ENCODE assay signal across 10 cellular contexts in genomic region chr6:36913082-36913481, GRCh38. TPM values are rescaled to one million over a fixed set of nuclear protein-coding genes. Genes with fewer than 3 reads are reported as not detected.
DNase-seq lines count a peak whose midpoint lies in the region; ATAC-seq and TF ChIP-seq lines count a peak whose summit lies in the region.
"Had no signal": no experiment of that assay in that cellular context is flagged by ENCODE, and none has a peak within 500 bp of the region (broad histone marks: within the 10 kb centered on the region; RNA-seq: fewer than 3 reads in every experiment).

No MANE protein-coding gene starts in this region.

- H2AFZ ChIP-seq in mammary epithelial cell (ENCODE audit: low read depth, low read length) (no peak overlapping the region), smooth muscle cell (ENCODE audit: low read depth) (no peak overlapping the region)

- peaks cover 7% of the 10 kb centered on the region for H4K20me1 ChIP-seq in mammary epithelial cell (ENCODE audit: insufficient read depth, low read length)
- H4K20me1 ChIP-seq in smooth muscle cell (ENCODE audit: low read depth) = peaks cover 38% of the 10 kb centered on the region

- H3F3A ChIP-seq in smooth muscle cell (ENCODE audit: low read depth) = peaks cover 30% of the 10 kb centered on the region

- H3K4me1 ChIP-seq in mammary epithelial cell (ENCODE audit: insufficient read depth, low read length) = peaks cover 28% of the 10 kb centered on the region
- H3K4me1 ChIP-seq in smooth muscle cell (ENCODE audit: low read depth) = peaks cover 26% of the 10 kb centered on the region
- H3K4me1 ChIP-seq in gastroesophageal sphincter = peaks cover 0 to 29% (median 6%) of the 10 kb centered on the region in 3 donors

- ATAC-seq in GM19351 (IDR thresholded peaks at IDR 0.05; ENCODE audit: unreplicated experiment) (peak; percentile 16), gastroesophageal sphincter (no peak)

- intact Hi-C loops in mammary epithelial cell (cut with micrococcal nuclease) = no loop called here

- CTCF ChIA-PET in mammary epithelial cell (lab: Charles Lee; ENCODE audit: low non-redundant PET) = no interaction called here

- in situ Hi-C loops in mammary epithelial cell (cut with MboI; ENCODE audit: low sequenced_read_pairs in 2 of 2) = no loop called here

- H3K36me3 ChIP-seq in KOPT-K1 (ENCODE audit: insufficient read depth, low read length) (peaks cover 43% of the 10 kb centered on the region), mammary epithelial cell (ENCODE audit: insufficient read depth, low read length) (peaks cover 2% of the 10 kb centered on the region), smooth muscle cell (ENCODE audit: low read depth) (no peaks in the 10 kb centered on the region), gastroesophageal sphincter (peaks cover 0 to 84% of the 10 kb centered on the region in 2 donors)

- DNase-seq in mammary epithelial cell = no peak
- DNase-seq in smooth muscle cell (lab: John Stamatoyannopoulos, UW; ENCODE audit: unreplicated experiment) = no peak
- DNase-seq in NAMALWA (ENCODE audit: low spot score) = no peak
- no peak for DNase-seq in stimulated activated CD4-positive, alpha-beta T cell treated with anti-CD3 and anti-CD28 coated beads, Interleukin-1b, Interleukin-23, amount 100 ng/mL, for 48 hours
- DNase-seq: left cardiac atrium, NCI-H524 had no signal

- no peak overlapping the region for H3K4me3 ChIP-seq in mammary epithelial cell (replicated peaks in 1 of 3; ENCODE audit: insufficient read depth in 1 of 3, low read depth in 2 of 3, low read length in 3 of 3)
- no peak overlapping the region for H3K4me3 ChIP-seq in smooth muscle cell
- H3K4me3 ChIP-seq in gastroesophageal sphincter = no peak overlapping the region

- H3K9me3 ChIP-seq in KOPT-K1 (ENCODE audit: insufficient read depth, low read length, poor library complexity, severe bottlenecking) (no peaks in the 10 kb centered on the region), mammary epithelial cell (replicated peaks; ENCODE audit: insufficient read depth, low read length) (no peaks in the 10 kb centered on the region), smooth muscle cell (replicated peaks; ENCODE audit: low read depth) (no peaks in the 10 kb centered on the region), gastroesophageal sphincter (no peaks in the 10 kb centered on the region)

- TF ChIP-seq CTCF in mammary epithelial cell (conservative IDR thresholded peaks at IDR 0.05 in 1 of 2, IDR thresholded peaks at IDR 0.05 in 1 of 2; ENCODE audit: extremely low read depth in 1 of 2, insufficient read depth in 1 of 2, low read depth in 1 of 2, low read length in 2 of 2) (no peak), smooth muscle cell (IDR thresholded peaks at IDR 0.05; ENCODE audit: borderline replicate concordance, insufficient read depth, poor library complexity, severe bottlenecking) (no peak), gastroesophageal sphincter (IDR thresholded peaks at IDR 0.05) (no peak)

- H3K27me3 ChIP-seq in mammary epithelial cell (ENCODE audit: insufficient read depth, low read length) (no peaks in the 10 kb centered on the region), smooth muscle cell (ENCODE audit: low read depth) (no peaks in the 10 kb centered on the region), gastroesophageal sphincter (no peaks in the 10 kb centered on the region)

- WGBS in mammary epithelial cell (ENCODE audit: low coverage, missing lambda C conversion rate) = 53% methylated on average over 3 of the region's 4 CpGs
- WGBS in smooth muscle cell (ENCODE audit: low lambda C conversion rate) = 68% methylated on average over 4 of the region's 4 CpGs
- WGBS in gastroesophageal sphincter (ENCODE audit: low coverage in 1 of 2), 2 donors = 85% methylated on average over 4 of the region's 4 CpGs; no CpG with 5 or more reads in 1 of the 2 donors

- H3K27ac ChIP-seq in KOPT-K1 (ENCODE audit: low read depth, low read length, poor library complexity, severe bottlenecking) (peak overlapping the region; percentile 100), mammary epithelial cell (ENCODE audit: insufficient read depth, low read depth, low read length) (no peak overlapping the region), smooth muscle cell (ENCODE audit: low read depth) (peak overlapping the region; percentile 84), gastroesophageal sphincter (no peak overlapping the region)

- dilution Hi-C loops in mammary epithelial cell (cut with HindIII; ENCODE audit: low sequenced_read_pairs) = no loop called here

- H3K79me2 ChIP-seq in mammary epithelial cell (ENCODE audit: insufficient read depth, low read length) (no peaks in the 10 kb centered on the region), smooth muscle cell (ENCODE audit: low read depth) (no peaks in the 10 kb centered on the region)

- no peak for TF ChIP-seq POLR2A in gastroesophageal sphincter (IDR thresholded peaks at IDR 0.05)

- TF ChIP-seq EP300 in gastroesophageal sphincter (IDR thresholded peaks at IDR 0.05) = no peak

- H3K9ac ChIP-seq in mammary epithelial cell (ENCODE audit: insufficient read depth, low read length) = no peak overlapping the region
- peak overlapping the region; percentile 30 for H3K9ac ChIP-seq in smooth muscle cell (ENCODE audit: low read depth)

- no TSS peak for BruUV-seq in mammary epithelial cell (replicated peaks; lab: Mats Ljungman, UMichigan)

- H3K4me2 ChIP-seq in mammary epithelial cell (ENCODE audit: insufficient read depth, low read depth, low read length) (peak overlapping the region; percentile 25), smooth muscle cell (peak overlapping the region; percentile 75)

RNA-seq across cellular contexts. Expression of gene C6orf89, which starts 27.3 kb away (rescaled TPM):
- 10 to 100 TPM; 34.3 to 42.2 TPM for total RNA-seq in mammary epithelial cell
- 20.7 TPM for polyA plus RNA-seq in mammary epithelial cell
- polyA minus RNA-seq in mammary epithelial cell = 23.8 TPM
- 40.7 and 45.7 TPM in 2 replicates for total RNA-seq in smooth muscle cell
- polyA plus RNA-seq in smooth muscle cell = 43.7 and 44.6 TPM in 2 replicates
- 10 to 100 TPM; 62.1 to 73.8 (median 69.8) TPM for total RNA-seq in gastroesophageal sphincter

RNA-seq across cellular contexts. Expression of gene PPIL1, which starts 38.5 kb away (rescaled TPM):
- total RNA-seq in mammary epithelial cell = 10 to 100 TPM; 24.0 to 33.5 TPM
- 32.5 TPM for polyA plus RNA-seq in mammary epithelial cell
- 24.9 TPM for polyA minus RNA-seq in mammary epithelial cell
- 49.3 and 57.6 TPM in 2 replicates for total RNA-seq in smooth muscle cell
- 34.6 and 45.4 TPM in 2 replicates for polyA plus RNA-seq in smooth muscle cell
- total RNA-seq in gastroesophageal sphincter = 10 to 100 TPM; 13.5 to 28.5 (median 24.0) TPM

RNA-seq across cellular contexts. Expression of gene PI16, which starts 41.5 kb away (rescaled TPM):
- total RNA-seq in mammary epithelial cell = not detected
- not detected for polyA plus RNA-seq in mammary epithelial cell
- polyA minus RNA-seq in mammary epithelial cell = not detected
- 1.2 and 4.1 TPM in 2 replicates for total RNA-seq in smooth muscle cell
- 7.2 and 9.6 TPM in 2 replicates for polyA plus RNA-seq in smooth muscle cell
- total RNA-seq in gastroesophageal sphincter = 10 to 100 TPM; 21.6 to 53.5 (median 44.9) TPM
- total RNA-seq: M059J had no signal

Comparison
In these comparisons a context has a peak if more than half of its experiments do, and no peak if none do; other contexts are left out.
1. H3K27ac ChIP-seq: peak in KOPT-K1 (single experiment) and smooth muscle cell (single experiment); none in mammary epithelial cell (single experiment) and gastroesophageal sphincter (0 of 4).